Comparison of ENCODE assay signal across 8 cellular contexts in the genomic region with DNA sequence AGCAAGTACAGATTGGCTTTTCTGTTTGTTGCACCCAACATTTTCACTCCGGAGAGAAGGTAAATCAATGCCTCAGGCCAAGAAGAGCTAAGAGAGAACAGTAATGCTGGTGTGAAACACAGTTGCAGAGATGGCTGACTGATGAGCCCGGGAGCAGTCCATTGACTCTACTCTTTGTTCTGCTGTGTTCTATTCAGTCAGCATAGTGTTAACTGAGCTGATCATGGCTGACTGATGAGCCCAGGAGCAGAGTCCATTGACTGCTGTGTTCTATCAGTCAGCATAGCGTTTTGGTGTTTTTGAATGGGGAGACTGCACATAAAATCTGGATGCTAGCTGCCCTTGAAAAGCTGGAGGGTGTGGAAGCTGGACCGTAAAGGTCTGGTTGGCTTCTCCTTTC.
"Had no signal": no experiment of that assay in that cellular context is flagged by ENCODE, and none has a peak within 500 bp of the region (broad histone marks: within the 10 kb centered on the region; RNA-seq: fewer than 3 reads in every experiment).

No MANE protein-coding gene starts in this region.

- FAIRE-seq: G401.6, GM12878, GM12891, GM12892, GM18507, GM19239 had no signal

- H3K4me3 ChIP-seq: GM12878 had no signal

- DNase-seq: GDM1, GF-D8 had no signal

- ATAC-seq: GM12878 had no signal
